ENCODE assay signal across 25 cellular contexts in genomic region chr18:75114231-75114630, GRCh38.
"Had no signal": no experiment of that assay in that cellular context is flagged by ENCODE, and none has a peak within 500 bp of the region (broad histone marks: within the 10 kb centered on the region; RNA-seq: fewer than 3 reads in every experiment).

No MANE protein-coding gene starts in this region.

- H3K9ac ChIP-seq: parathyroid adenoma had no signal

- ATAC-seq: effector memory CD8-positive, alpha-beta T cell; heart right ventricle; left colon; lower lobe of right lung; mucosa of descending colon; right cardiac atrium; stimulated activated memory B cell treated with anti-CD40 and anti-IgM and Interleukin-4, amounts not matched to agents 10 μg/mL and 1 μg/mL and 100 μg/mL, for 72 hours; stimulated activated naive CD8-positive, alpha-beta T cell treated with anti-CD3 and anti-CD28 coated beads, Interleukin-15, Interleukin-2, amounts not matched to agents 100 U/mL and 50 U/mL, for 24 hours had no signal

- H3K4me1 ChIP-seq: heart right ventricle, left ventricle myocardium inferior, lower lobe of right lung, parathyroid adenoma, prostate gland, spleen, testis, tibial artery had no signal

- H3K27ac ChIP-seq: esophagus squamous epithelium, heart right ventricle, left ventricle myocardium inferior, lower lobe of right lung, neutrophil, parathyroid adenoma, prostate gland, skin epidermis, spleen, testis, tibial artery had no signal

- H3K4me3 ChIP-seq: esophagus squamous epithelium, heart right ventricle, left ventricle myocardium inferior, lower lobe of right lung, mucosa of descending colon, prostate gland, skin epidermis, spleen, testis, tibial artery had no signal

- DNase-seq: effector memory CD8-positive, alpha-beta T cell; erythroblast; esophagus squamous epithelium; foreskin melanocyte; glutamatergic neuron; heart right ventricle; hippocampal formation; kidney glomerular epithelial cell; left colon; left ventricle myocardium inferior; lower lobe of right lung; mucosa of descending colon; naive B cell; right cardiac atrium; spleen; stimulated activated CD4-positive, alpha-beta T cell treated with anti-CD3 and anti-CD28 coated beads, Interleukin-4, amount 100 ng/mL, for 4 hours; stimulated activated naive CD8-positive, alpha-beta T cell treated with anti-CD3 and anti-CD28 coated beads, Interleukin-15, Interleukin-2, amounts not matched to agents 100 U/mL and 50 U/mL, for 24 hours; substantia nigra; testis; tibial artery had no signal

- H3K36me3 ChIP-seq: esophagus squamous epithelium, heart right ventricle, left ventricle myocardium inferior, lower lobe of right lung, neutrophil, prostate gland, spleen, tibial artery had no signal

- H3K27me3 ChIP-seq: heart right ventricle, neutrophil, testis had no signal
